28 cellular contexts compared by ENCODE assay signal in the genomic region with DNA sequence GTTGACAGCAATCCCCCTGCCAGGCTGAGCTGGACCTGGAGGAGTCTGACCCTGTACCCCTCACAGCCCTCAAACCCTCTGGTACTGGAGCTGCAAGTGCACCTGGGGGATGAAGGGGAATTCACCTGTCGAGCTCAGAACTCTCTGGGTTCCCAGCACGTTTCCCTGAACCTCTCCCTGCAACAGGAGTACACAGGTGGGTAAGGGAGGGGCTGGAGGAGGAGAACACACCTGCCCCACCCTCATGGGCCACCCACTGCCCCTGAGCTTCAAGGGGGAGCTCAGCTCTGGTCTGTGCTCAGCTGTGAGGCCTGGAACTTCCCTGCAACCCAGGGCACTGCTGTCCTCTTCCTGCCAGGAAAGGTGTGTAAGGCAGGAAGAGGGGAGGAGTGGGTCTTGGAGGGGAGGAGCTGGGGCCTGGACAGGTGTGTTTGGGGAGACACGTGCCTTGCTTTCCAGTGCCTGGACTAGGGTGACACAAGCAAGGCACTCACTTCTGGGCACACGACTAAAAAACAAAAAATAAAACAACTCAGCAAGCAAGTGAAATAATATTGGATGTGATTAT. TPM values are rescaled to one million over a fixed set of nuclear protein-coding genes. Genes with fewer than 3 reads are reported as not detected.
"Had no signal": no experiment of that assay in that cellular context is flagged by ENCODE, and none has a peak within 500 bp of the region (broad histone marks: within the 10 kb centered on the region; RNA-seq: fewer than 3 reads in every experiment).

No MANE protein-coding gene starts in this region.

- H3K4me1 Mint-ChIP-seq: activated CD4-positive, alpha-beta T cell treated with anti-CD3 and anti-CD28 coated beads, Interleukin-2, amount 10 ng/mL, durations not matched to agents 24 days and 14 days had no signal

- H3K9me3 Mint-ChIP-seq: activated B cell treated with CpG ODN at 0.5 μM for 24 hours; activated CD4-positive, alpha-beta memory T cell treated with anti-CD3 and anti-CD28 coated beads for 36 hours; T-helper 2 cell treated with Interferon-gamma antibody and Interleukin-4, amounts not matched to agents 5 μg/mL and 100 μg/mL, for 36 hours had no signal

- DNase-seq: activated B cell treated with CpG ODN at 0.5 μM for 24 hours; activated CD4-positive, alpha-beta memory T cell treated with anti-CD3 and anti-CD28 coated beads for 36 hours; activated CD4-positive, alpha-beta T cell treated with anti-CD3 and anti-CD28 coated beads for 1 hour; activated CD4-positive, alpha-beta T cell treated with anti-CD3 and anti-CD28 coated beads, Interleukin-2, amount 10 ng/mL, durations not matched to agents 24 days and 14 days; activated CD8-positive, alpha-beta memory T cell treated with anti-CD3 and anti-CD28 coated beads, Interleukin-2, amount 50 U/mL, for 48 hours; activated T-cell treated with anti-CD3 and anti-CD28 coated beads, Interleukin-2, amount 50 U/mL, for 1 hour; amygdala; MG63; MV-4-11; NCI-H1092 treated with DMSO at 0.1 percent for 48 hours; NCI-H1417 treated with DMSO at 0.1 percent for 48 hours; NCI-H1694; NCI-H2029; NCI-H2107; NCI-H2171 treated with DMSO at 0.1 percent for 48 hours; NCI-H226; NCI-H526; NCI-H82; NK-92 treated with Interleukin-12 subunit alpha and Interleukin-12 subunit beta, amount 100 ng/mL, for 24 hours; OCI-M1; RPMI8226; T-helper 1 cell had no signal

- H3K27me3 Mint-ChIP-seq: activated naive CD4-positive, alpha-beta T cell treated with anti-CD3 and anti-CD28 coated beads, Interleukin-2, amount 50 U/mL, for 24 hours had no signal

- H3K4me3 Mint-ChIP-seq: activated B cell treated with CpG ODN at 0.5 μM for 24 hours; activated CD4-positive, alpha-beta memory T cell treated with anti-CD3 and anti-CD28 coated beads for 36 hours; activated CD4-positive, alpha-beta T cell treated with anti-CD3 and anti-CD28 coated beads, Interleukin-2, amount 10 ng/mL, durations not matched to agents 24 days and 14 days; activated naive CD4-positive, alpha-beta T cell treated with anti-CD3 and anti-CD28 coated beads, Interleukin-2, amount 50 U/mL, for 24 hours; brain; T-helper 2 cell treated with Interferon-gamma antibody and Interleukin-4, amounts not matched to agents 5 μg/mL and 100 μg/mL, for 36 hours had no signal

- H3K36me3 Mint-ChIP-seq: activated CD4-positive, alpha-beta memory T cell treated with anti-CD3 and anti-CD28 coated beads for 36 hours; activated naive CD4-positive, alpha-beta T cell treated with anti-CD3 and anti-CD28 coated beads, Interleukin-2, amount 50 U/mL, for 24 hours; brain had no signal

- H3K27ac Mint-ChIP-seq: activated B cell treated with CpG ODN at 0.5 μM for 24 hours; activated CD4-positive, alpha-beta memory T cell treated with anti-CD3 and anti-CD28 coated beads for 36 hours; activated CD4-positive, alpha-beta T cell treated with anti-CD3 and anti-CD28 coated beads, Interleukin-2, amount 10 ng/mL, durations not matched to agents 24 days and 14 days; activated naive CD4-positive, alpha-beta T cell treated with anti-CD3 and anti-CD28 coated beads, Interleukin-2, amount 50 U/mL, for 24 hours; brain; T-helper 2 cell treated with Interferon-gamma antibody and Interleukin-4, amounts not matched to agents 5 μg/mL and 100 μg/mL, for 36 hours had no signal

RNA-seq across cellular contexts. Expression of a gene that starts 3.9 kb away (rescaled TPM):
- total RNA-seq: activated B cell treated with CpG ODN at 0.5 μM for 24 hours; activated CD4-positive, alpha-beta memory T cell treated with anti-CD3 and anti-CD28 coated beads for 36 hours; activated CD4-positive, alpha-beta T cell treated with anti-CD3 and anti-CD28 coated beads, Interleukin-2, amount 10 ng/mL, durations not matched to agents 24 days and 14 days; astrocyte; cardiac muscle cell; NCI-H460 had no signal

RNA-seq across cellular contexts. Expression of a gene that starts 21.3 kb away (rescaled TPM):
- total RNA-seq: astrocyte, cardiac muscle cell, NCI-H460 had no signal
